ENCODE assay signal across 9 cellular contexts in the genomic region with DNA sequence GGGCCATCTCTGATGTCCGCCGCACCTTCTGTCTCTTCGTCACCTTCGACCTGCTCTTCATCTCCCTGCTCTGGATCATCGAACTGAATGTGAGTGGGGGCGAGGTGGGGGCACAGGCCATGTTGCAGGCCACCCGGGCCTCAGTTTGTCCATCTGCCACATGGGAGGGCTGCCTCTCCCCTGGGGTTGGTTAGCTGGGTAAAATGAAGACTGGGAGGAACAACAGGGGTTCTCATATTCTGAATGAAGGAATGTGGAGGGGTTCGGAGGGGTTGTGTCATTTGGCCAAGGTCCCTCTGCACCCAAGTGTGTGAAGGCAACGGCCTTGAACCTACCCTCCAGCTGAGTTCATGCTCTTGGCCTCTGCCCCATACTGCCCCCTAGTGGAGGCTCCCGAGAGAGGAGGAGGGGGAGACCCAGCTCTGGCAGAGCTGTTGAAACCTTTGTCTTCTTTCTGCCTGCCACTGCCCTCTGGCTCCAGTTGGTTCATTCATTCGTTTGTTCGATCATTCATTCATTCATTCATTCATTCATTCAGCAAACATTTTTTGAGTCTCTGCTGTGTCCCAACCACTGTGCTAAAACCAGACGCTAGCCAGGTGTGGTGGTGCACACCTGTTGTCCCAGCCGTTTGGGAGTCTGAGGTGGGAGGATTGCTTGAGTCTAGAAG. TPM values are rescaled to one million over a fixed set of nuclear protein-coding genes. Genes with fewer than 3 reads are reported as not detected.
DNase-seq lines count a peak whose midpoint lies in the region; ATAC-seq and TF ChIP-seq lines count a peak whose summit lies in the region.
"Had no signal": no experiment of that assay in that cellular context is flagged by ENCODE, and none has a peak within 500 bp of the region (broad histone marks: within the 10 kb centered on the region; RNA-seq: fewer than 3 reads in every experiment).

No MANE protein-coding gene starts in this region.

- peak overlapping the region; percentile 64 for H3K4me3 Mint-ChIP-seq in neural crest cell

- H3K4me1 ChIP-seq in NT2/D1 (ENCODE audit: insufficient read depth, insufficient read length) (peaks cover 28% of the 10 kb centered on the region), esophagus muscularis mucosa (peaks cover 17 to 38% (median 31%) of the 10 kb centered on the region in 4 donors), suprapubic skin (peaks cover 25% of the 10 kb centered on the region)

- no peak overlapping the region for H3K4me3 ChIP-seq in NT2/D1 (ENCODE audit: insufficient read length, low read depth)
- H3K4me3 ChIP-seq in esophagus muscularis mucosa: peak overlapping the region; percentile 1 to 27 (median 10)
- H3K4me3 ChIP-seq in suprapubic skin: no peak overlapping the region
- H3K4me3 ChIP-seq: skin epidermis had no signal

- H3K4me1 Mint-ChIP-seq in neural crest cell: peaks cover 48% of the 10 kb centered on the region

- H3K9me3 ChIP-seq in NT2/D1 (ENCODE audit: insufficient read depth, low read length): no peaks in the 10 kb centered on the region
- H3K9me3 ChIP-seq in esophagus muscularis mucosa: no peaks in the 10 kb centered on the region
- H3K9me3 ChIP-seq in suprapubic skin: no peaks in the 10 kb centered on the region

- peak overlapping the region; percentile 52 for H3K9ac ChIP-seq in NT2/D1 (ENCODE audit: insufficient read length, low read depth)

- no peak for TF ChIP-seq EP300 in esophagus muscularis mucosa (IDR thresholded peaks at IDR 0.05)
- no peak for TF ChIP-seq EP300 in suprapubic skin (IDR thresholded peaks at IDR 0.05)

- peak overlapping the region; percentile 87 for H3K27ac Mint-ChIP-seq in neural crest cell (ENCODE audit: unreplicated experiment)

- intact Hi-C loops in esophagus muscularis mucosa (cut with DNase I): no loop called here

- DNase-seq in NK-92 treated with Interleukin-12 subunit alpha and Interleukin-12 subunit beta, amount 100 ng/mL, for 24 hours (lab: John Stamatoyannopoulos, UW): peak; percentile 56
- no peak for DNase-seq in NK-92 (lab: John Stamatoyannopoulos, UW; ENCODE audit: unreplicated experiment)
- DNase-seq in NT2/D1 (ENCODE audit: low read depth, low spot score): no peak
- DNase-seq in activated T-cell treated with anti-CD3 and anti-CD28 coated beads for 4 hours: peak; percentile 72
- DNase-seq in esophagus muscularis mucosa (ENCODE audit: extremely low spot score): no peak
- DNase-seq in neural crest cell (ENCODE audit: low read depth, low spot score): peak; percentile 72
- no peak for DNase-seq in suprapubic skin (ENCODE audit: low spot score in 2 of 2)

- WGBS in esophagus muscularis mucosa: 72% methylated on average over 14 of the region's 14 CpGs
- 68% methylated on average over 14 of the region's 14 CpGs for WGBS in suprapubic skin

- peak overlapping the region in 3 of 4 donors; percentile 34 to 61 (median 38) for H3K27ac ChIP-seq in esophagus muscularis mucosa (replicated peaks in 1 of 4)
- no peak overlapping the region for H3K27ac ChIP-seq in suprapubic skin

- H3K9me3 Mint-ChIP-seq in neural crest cell: no peaks in the 10 kb centered on the region

- H3K27me3 ChIP-seq in NT2/D1 (ENCODE audit: insufficient read depth, insufficient read length) (no peaks in the 10 kb centered on the region), esophagus muscularis mucosa (no peaks in the 10 kb centered on the region), suprapubic skin (no peaks in the 10 kb centered on the region)

- no peak for ATAC-seq in HG03095 (IDR thresholded peaks at IDR 0.05; ENCODE audit: unreplicated experiment)

- no peaks in the 10 kb centered on the region for H3K27me3 Mint-ChIP-seq in neural crest cell (ENCODE audit: low read depth)

- H3K36me3 Mint-ChIP-seq in neural crest cell (ENCODE audit: low read depth): peaks cover 3% of the 10 kb centered on the region

- TF ChIP-seq CTCF in esophagus muscularis mucosa (IDR thresholded peaks at IDR 0.05): peak; percentile 52 to 83 (median 64)
- TF ChIP-seq CTCF in neural crest cell (conservative IDR thresholded peaks at IDR 0.05): peak; percentile 78
- peak; percentile 61 to 79 for TF ChIP-seq CTCF in suprapubic skin (IDR thresholded peaks at IDR 0.05)

- H3K36me3 ChIP-seq in NT2/D1 (ENCODE audit: insufficient read depth, insufficient read length, low read length): peaks cover 31% of the 10 kb centered on the region
- peaks cover 8 to 60% (median 29%) of the 10 kb centered on the region in 4 donors for H3K36me3 ChIP-seq in esophagus muscularis mucosa
- peaks cover 32% of the 10 kb centered on the region for H3K36me3 ChIP-seq in suprapubic skin

- no peak for TF ChIP-seq POLR2A in esophagus muscularis mucosa (IDR thresholded peaks at IDR 0.05; ENCODE audit: low read depth)
- TF ChIP-seq POLR2A in suprapubic skin (IDR thresholded peaks at IDR 0.05): no peak

RNA-seq across cellular contexts. Expression of a gene that starts 11.4 kb away (rescaled TPM):
- total RNA-seq in esophagus muscularis mucosa: 1 to 10 TPM in 3 of 4 donors, under 1 TPM in 1; 0.99 to 2.1 (median 1.3) TPM
- 1.9 and 2.8 TPM in 2 replicates for total RNA-seq in neural crest cell
- 1 to 10 TPM in 2 of 4 donors, under 1 TPM in 1, not detected in 1; 0.57 to 2.4 (median 1.1) TPM for total RNA-seq in suprapubic skin

RNA-seq across cellular contexts. Expression of a gene that starts 14.5 kb away (rescaled TPM):
- 10 to 100 TPM in 3 of 4 donors, 1 to 10 TPM in 1; 9.4 to 14.3 (median 10.6) TPM for total RNA-seq in esophagus muscularis mucosa
- 0.84 and 0.86 TPM in 2 replicates for total RNA-seq in neural crest cell
- total RNA-seq in suprapubic skin: 1 to 10 TPM in 2 of 4 donors, under 1 TPM in 2; 0.53 to 1.6 (median 1.1) TPM

RNA-seq across cellular contexts. Expression of a gene that starts 16.9 kb away (rescaled TPM):
- total RNA-seq in esophagus muscularis mucosa (10 to 100 TPM; 27.5 to 47.3 (median 38.6) TPM), neural crest cell (60.6 and 64.8 TPM in 2 replicates), suprapubic skin (100 to 1,000 TPM in 2 of 4 donors, 10 to 100 TPM in 2; 51.7 to 156 (median 83.9) TPM)

RNA-seq across cellular contexts. Expression of a gene that starts 27.0 kb away (rescaled TPM):
- 10 to 100 TPM in 2 of 4 donors, 1 to 10 TPM in 2; 4.9 to 14.8 (median 9.8) TPM for total RNA-seq in esophagus muscularis mucosa
- total RNA-seq in neural crest cell: not detected in 2 replicates
- 100 to 1,000 TPM in 1 of 4 donors, 10 to 100 TPM in 3; 43.7 to 112 (median 70.4) TPM for total RNA-seq in suprapubic skin

RNA-seq across cellular contexts. Expression of a gene that starts 34.1 kb away (rescaled TPM):
- 1 to 10 TPM; 6.2 to 9.4 (median 8.5) TPM for total RNA-seq in esophagus muscularis mucosa
- 18.2 and 21.7 TPM in 2 replicates for total RNA-seq in neural crest cell
- 10 to 100 TPM; 25.7 to 41.5 (median 32.7) TPM for total RNA-seq in suprapubic skin

Comparison
In these comparisons a context has a peak if more than half of its experiments do, and no peak if none do; other contexts are left out.
1. DNase-seq: peak in NK-92 treated with Interleukin-12 subunit alpha and Interleukin-12 subunit beta, amount 100 ng/mL, for 24 hours (single experiment), activated T-cell treated with anti-CD3 and anti-CD28 coated beads for 4 hours (single experiment) and neural crest cell (single experiment); none in NK-92 (single experiment), NT2/D1 (single experiment), esophagus muscularis mucosa (single experiment) and suprapubic skin (0 of 2).
2. H3K4me3 ChIP-seq: peak in esophagus muscularis mucosa (4 of 4); none in NT2/D1 (single experiment) and suprapubic skin (single experiment).
3. Peak in every context shown above with its lines, with median percentiles within 50 percentile points of each other: CTCF ChIP-seq.